1 cellular context compared by ENCODE assay signal in the genomic region with DNA sequence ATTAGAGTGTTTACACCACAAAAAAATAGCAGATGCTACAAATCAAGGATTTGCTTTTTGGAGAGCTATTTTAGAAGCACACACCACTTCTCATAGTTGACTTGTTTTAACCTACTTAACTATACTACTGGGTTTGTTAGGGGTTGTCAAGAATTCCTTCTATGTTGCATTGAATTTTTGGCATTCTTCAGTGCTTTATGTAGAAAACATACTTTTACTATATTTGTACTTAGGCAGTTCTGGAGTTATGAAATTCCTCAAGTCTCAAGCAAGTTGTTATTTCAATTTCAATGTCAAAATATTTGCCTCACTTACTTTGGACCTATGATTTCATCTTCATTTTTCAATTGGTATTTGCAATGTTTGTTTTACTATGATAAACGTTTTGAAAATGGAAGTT.
TF ChIP-seq lines count a peak whose summit lies in the region.

No MANE protein-coding gene starts in this region.

TF ChIP-seq in GM23338, 12 proteins besides CTCF, POLR2A, EP300 and RAD21 (continued from another document):
- TF ChIP-seq REST (IDR thresholded peaks at IDR 0.05; ENCODE audit: unreplicated experiment), result no peak
- no peak for TF ChIP-seq EZH2 (IDR thresholded peaks at IDR 0.05; ENCODE audit: low read depth, unreplicated experiment)
- no peak for TF ChIP-seq NANOG (IDR thresholded peaks at IDR 0.05; ENCODE audit: borderline replicate concordance)
